ENCODE assay signal across 8 cellular contexts in genomic region chr4:146095091-146095690, GRCh38.
DNase-seq lines count a peak whose midpoint lies in the region; ATAC-seq lines count a peak whose summit lies in the region.

No MANE protein-coding gene starts in this region.

- H3K4me3 Mint-ChIP-seq in activated naive CD8-positive, alpha-beta T cell treated with anti-CD3 and anti-CD28 coated beads, Interleukin-2, amount 50 U/mL, for 24 hours = no peak overlapping the region
- H3K4me3 Mint-ChIP-seq in activated naive CD8-positive, alpha-beta T cell treated with anti-CD3 and anti-CD28 coated beads for 36 hours = no peak overlapping the region
- no peak overlapping the region for H3K4me3 Mint-ChIP-seq in T-helper 2 cell treated with Interferon-gamma antibody and Interleukin-4, amounts not matched to agents 5 μg/mL and 100 μg/mL, for 36 hours

- H3K27ac Mint-ChIP-seq in activated naive CD8-positive, alpha-beta T cell treated with anti-CD3 and anti-CD28 coated beads, Interleukin-2, amount 50 U/mL, for 24 hours = no peak overlapping the region
- no peak overlapping the region for H3K27ac Mint-ChIP-seq in activated naive CD8-positive, alpha-beta T cell treated with anti-CD3 and anti-CD28 coated beads for 36 hours
- no peak overlapping the region for H3K27ac Mint-ChIP-seq in T-helper 2 cell treated with Interferon-gamma antibody and Interleukin-4, amounts not matched to agents 5 μg/mL and 100 μg/mL, for 36 hours

- H3K36me3 Mint-ChIP-seq in activated naive CD8-positive, alpha-beta T cell treated with anti-CD3 and anti-CD28 coated beads, Interleukin-2, amount 50 U/mL, for 24 hours (ENCODE audit: low read depth) = no peaks in the 10 kb centered on the region
- H3K36me3 Mint-ChIP-seq in activated naive CD8-positive, alpha-beta T cell treated with anti-CD3 and anti-CD28 coated beads for 36 hours = no peaks in the 10 kb centered on the region
- H3K36me3 Mint-ChIP-seq in T-helper 2 cell treated with Interferon-gamma antibody and Interleukin-4, amounts not matched to agents 5 μg/mL and 100 μg/mL, for 36 hours (ENCODE audit: low read depth) = no peaks in the 10 kb centered on the region

- no peaks in the 10 kb centered on the region for H3K27me3 Mint-ChIP-seq in activated naive CD8-positive, alpha-beta T cell treated with anti-CD3 and anti-CD28 coated beads, Interleukin-2, amount 50 U/mL, for 24 hours
- H3K27me3 Mint-ChIP-seq in activated naive CD8-positive, alpha-beta T cell treated with anti-CD3 and anti-CD28 coated beads for 36 hours = peaks cover 14% of the 10 kb centered on the region
- peaks cover 11% of the 10 kb centered on the region for H3K27me3 Mint-ChIP-seq in T-helper 2 cell treated with Interferon-gamma antibody and Interleukin-4, amounts not matched to agents 5 μg/mL and 100 μg/mL, for 36 hours (ENCODE audit: low read depth)

- no peak for ATAC-seq in activated naive CD8-positive, alpha-beta T cell treated with anti-CD3 and anti-CD28 coated beads, Interleukin-2, amount 50 U/mL, for 24 hours
- no peak for ATAC-seq in HG03571 (IDR thresholded peaks at IDR 0.05; ENCODE audit: unreplicated experiment)

- in situ Hi-C loops in KBM-7 (cut with MboI; ENCODE audit: low pct_unique_long_range_greater_than_20kb, low sequenced_read_pairs) = no loop called here

- no peaks in the 10 kb centered on the region for H3K4me1 Mint-ChIP-seq in activated naive CD8-positive, alpha-beta T cell treated with anti-CD3 and anti-CD28 coated beads, Interleukin-2, amount 50 U/mL, for 24 hours
- H3K4me1 Mint-ChIP-seq in activated naive CD8-positive, alpha-beta T cell treated with anti-CD3 and anti-CD28 coated beads for 36 hours = no peaks in the 10 kb centered on the region
- H3K4me1 Mint-ChIP-seq in T-helper 2 cell treated with Interferon-gamma antibody and Interleukin-4, amounts not matched to agents 5 μg/mL and 100 μg/mL, for 36 hours (ENCODE audit: low read depth) = peaks cover 3% of the 10 kb centered on the region

- DNase-seq in activated naive CD8-positive, alpha-beta T cell treated with anti-CD3 and anti-CD28 coated beads, Interleukin-2, amount 50 U/mL, for 24 hours = peak; percentile 34
- DNase-seq in activated naive CD8-positive, alpha-beta T cell treated with anti-CD3 and anti-CD28 coated beads for 36 hours = no peak
- DNase-seq in KBM-7 (peak; percentile 51), globus pallidus (ENCODE audit: low spot score) (peak; percentile 20), smooth muscle cell of the brain vasculature (ENCODE audit: low read depth, low spot score) (peak; percentile 28), cerebellum (ENCODE audit: low spot score) (no peak)
- peak; percentile 17 for DNase-seq in T-helper 2 cell treated with Interferon-gamma antibody and Interleukin-4, amounts not matched to agents 5 μg/mL and 100 μg/mL, for 36 hours (ENCODE audit: low spot score)

- H3K9me3 Mint-ChIP-seq in activated naive CD8-positive, alpha-beta T cell treated with anti-CD3 and anti-CD28 coated beads, Interleukin-2, amount 50 U/mL, for 24 hours = no peaks in the 10 kb centered on the region
- H3K9me3 Mint-ChIP-seq in activated naive CD8-positive, alpha-beta T cell treated with anti-CD3 and anti-CD28 coated beads for 36 hours = no peaks in the 10 kb centered on the region
- H3K9me3 Mint-ChIP-seq in T-helper 2 cell treated with Interferon-gamma antibody and Interleukin-4, amounts not matched to agents 5 μg/mL and 100 μg/mL, for 36 hours = no peaks in the 10 kb centered on the region

Comparison
In these comparisons a context has a peak if more than half of its experiments do, and no peak if none do; other contexts are left out.
1. DNase-seq: peak in activated naive CD8-positive, alpha-beta T cell treated with anti-CD3 and anti-CD28 coated beads, Interleukin-2, amount 50 U/mL, for 24 hours (single experiment), KBM-7 (single experiment), T-helper 2 cell treated with Interferon-gamma antibody and Interleukin-4, amounts not matched to agents 5 μg/mL and 100 μg/mL, for 36 hours (single experiment), globus pallidus (single experiment) and smooth muscle cell of the brain vasculature (single experiment); none in activated naive CD8-positive, alpha-beta T cell treated with anti-CD3 and anti-CD28 coated beads for 36 hours (single experiment) and cerebellum (single experiment).